Comparison of ENCODE assay signal across 8 cellular contexts in the genomic region with DNA sequence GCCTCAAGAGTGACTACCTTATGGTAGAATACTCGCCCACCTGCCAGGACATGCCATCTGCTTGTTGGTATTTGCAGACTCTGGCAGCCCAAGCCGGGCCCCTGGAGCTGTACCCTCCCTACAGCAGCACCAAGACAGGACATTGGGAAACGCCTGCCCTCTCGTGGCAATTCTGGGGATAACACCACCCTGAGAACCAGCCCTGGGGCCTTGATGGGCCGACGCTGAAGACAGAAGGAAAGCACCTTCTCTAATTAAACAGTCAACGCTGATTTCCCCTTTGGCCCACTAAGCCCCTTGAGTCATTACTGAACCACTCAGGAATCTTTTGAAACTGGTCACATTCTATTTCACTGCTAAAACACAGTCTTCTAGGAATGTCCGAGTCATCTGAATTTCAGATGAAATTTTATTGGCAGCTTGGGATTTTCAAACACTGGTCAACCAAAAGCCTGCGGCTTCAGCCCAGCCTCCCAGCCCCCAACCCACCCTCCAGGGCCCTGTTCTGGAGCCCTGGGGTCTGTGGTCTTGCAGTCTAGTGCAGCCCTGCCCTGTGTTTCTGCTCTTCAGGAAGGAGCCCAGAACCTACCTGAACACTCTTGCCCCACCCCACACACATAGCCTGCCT.
DNase-seq lines count a peak whose midpoint lies in the region; ATAC-seq, FAIRE-seq and TF ChIP-seq lines count a peak whose summit lies in the region.

No MANE protein-coding gene starts in this region.

- intact Hi-C loops in thyroid gland (cut with DNase I) = no loop called here

- TF ChIP-seq POLR2A in thyroid gland (IDR thresholded peaks at IDR 0.05) = no peak

- no peak overlapping the region for H3K4me3 ChIP-seq in thyroid gland (replicated peaks in 1 of 3)

- no peaks in the 10 kb centered on the region for H3K36me3 Mint-ChIP-seq in osteocyte (ENCODE audit: unreplicated experiment)

- peaks cover 17% of the 10 kb centered on the region for H3K27me3 Mint-ChIP-seq in osteocyte (ENCODE audit: unreplicated experiment)

- POLR2A ChIA-PET in RWPE1 (lab: Yijun Ruan, JAX; ENCODE audit: low non-redundant PET) = no interaction called here

- H3K4me1 ChIP-seq in thyroid gland = peaks cover 0 to 7% of the 10 kb centered on the region in 2 donors

- peak; percentile 76 for ATAC-seq in GM21423 (IDR thresholded peaks at IDR 0.05; ENCODE audit: unreplicated experiment)

- H3K4me1 Mint-ChIP-seq in osteocyte (ENCODE audit: unreplicated experiment) = peaks cover 3% of the 10 kb centered on the region

- TF ChIP-seq CTCF in RWPE1 (conservative IDR thresholded peaks at IDR 0.05; ENCODE audit: low read depth) = peak; percentile 96
- peak; percentile 86 for TF ChIP-seq CTCF in osteocyte (IDR thresholded peaks at IDR 0.05)
- peak; percentile 55 to 90 (median 70) for TF ChIP-seq CTCF in thyroid gland (IDR thresholded peaks at IDR 0.05)

- 15 to 16% methylated on average over 9 of the region's 9 CpGs for whole genome bisulfite sequencing in thyroid gland, 2 donors

- no peaks in the 10 kb centered on the region for H3K9me3 Mint-ChIP-seq in osteocyte (ENCODE audit: unreplicated experiment)

- H3K36me3 ChIP-seq in thyroid gland = no peaks in the 10 kb centered on the region

- H3K4me3 Mint-ChIP-seq in osteocyte (ENCODE audit: unreplicated experiment) = no peak overlapping the region

- no peak overlapping the region for H3K27ac Mint-ChIP-seq in osteocyte (ENCODE audit: unreplicated experiment)

- peak; percentile 51 for FAIRE-seq in HTR-8/SVneo (lab: Jason Lieb, UNC)

- H3K27me3 ChIP-seq in thyroid gland = no peaks in the 10 kb centered on the region

- DNase-seq in DMS53 (lab: John Stamatoyannopoulos, UW) (peak; percentile 66), HTR-8/SVneo (ENCODE audit: insufficient read length, low spot score) (peak; percentile 81), RWPE1 (ENCODE audit: low spot score) (peak; percentile 93), foreskin melanocyte (peak; percentile 50), osteocyte (ENCODE audit: extremely low spot score, unreplicated experiment) (peak; percentile 90), thyroid gland (peak; percentile 58 to 65)
- DNase-seq in activated T-helper 9 cell treated with anti-CD3 and anti-CD28 coated beads, Interleukin-2, amount 50 U/mL, for 16 hours (ENCODE audit: low read depth) = peak; percentile 63

- no peaks in the 10 kb centered on the region for H3K9me3 ChIP-seq in thyroid gland

- CTCF ChIA-PET in RWPE1 (lab: Yijun Ruan, JAX) = interaction anchor here (0.6 to 2.1 kb wide), 10 partner anchors 9 to 1492 kb away, joined by 3 to 6 read pairs (median 4); no protein-coding TSS in a partner anchor

- H3K27ac ChIP-seq in RWPE1 (peak overlapping the region; percentile 89), thyroid gland (no peak overlapping the region)
